In the genomic region with DNA sequence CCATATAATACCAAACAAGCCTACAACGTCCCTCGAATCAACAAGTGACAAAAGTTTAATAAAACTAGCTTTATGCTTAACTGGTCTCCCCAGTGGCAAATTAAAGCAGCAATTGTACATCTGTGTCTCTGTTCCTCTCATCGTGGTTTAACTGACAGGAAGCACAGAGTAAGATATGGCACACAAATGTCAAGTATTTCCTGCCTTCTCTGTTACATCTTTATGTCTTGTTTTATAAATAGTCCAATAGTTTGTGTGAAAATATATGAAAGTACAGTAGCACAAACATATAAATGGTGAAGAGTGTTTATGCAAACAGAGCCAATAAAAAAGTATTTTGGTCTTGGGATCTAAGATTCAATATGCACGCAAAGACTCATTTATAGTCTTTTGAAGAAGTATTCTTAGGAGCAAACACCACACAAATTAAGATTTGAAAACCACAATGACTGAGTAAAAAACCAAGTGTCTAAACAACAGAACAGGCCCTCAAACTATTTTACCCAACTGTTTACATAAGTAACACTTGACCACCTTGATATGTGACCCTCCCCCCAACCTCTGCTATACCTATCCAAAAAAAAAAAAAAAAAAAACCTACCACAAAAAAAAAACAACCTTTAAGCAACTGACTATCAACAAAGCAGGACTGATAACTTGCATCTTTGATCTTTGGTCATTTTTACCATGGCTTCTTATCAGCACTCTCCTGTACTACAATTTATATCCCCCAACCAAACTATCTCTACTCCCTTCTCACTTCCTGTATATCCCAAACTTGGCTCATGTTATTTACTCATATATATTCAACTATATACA, we compare ENCODE assay signal across 8 cellular contexts. TPM values are rescaled to one million over a fixed set of nuclear protein-coding genes. Genes with fewer than 3 reads are reported as not detected.
DNase-seq lines count a peak whose midpoint lies in the region; ATAC-seq and TF ChIP-seq lines count a peak whose summit lies in the region.

No MANE protein-coding gene starts in this region.

- no peak overlapping the region for H3K56ac ChIP-seq in H9 (ENCODE audit: insufficient read length, low read depth, low read length)

- ATAC-seq in GM18517 (IDR thresholded peaks at IDR 0.05; ENCODE audit: unreplicated experiment) (peak; percentile 55), HG02642 (IDR thresholded peaks at IDR 0.05; ENCODE audit: poor library complexity, unreplicated experiment) (peak; percentile 74)

- no peaks in the 10 kb centered on the region for H3K79me1 ChIP-seq in H9 (ENCODE audit: insufficient read depth, low read depth, low read length, poor library complexity, severe bottlenecking)

- H3K4me3 ChIP-seq in NB4 (ENCODE audit: low read depth, low read length) = peak overlapping the region; percentile 50

- H2AK5ac ChIP-seq in H9 (ENCODE audit: insufficient read length, low read length) = no peak overlapping the region

- H3K4me1 Mint-ChIP-seq in H9 = peaks cover 33 to 36% of the 10 kb centered on the region in 2 experiments

- WGBS in H9 (ENCODE audit: extremely low coverage, insufficient read length, low lambda C conversion rate) = no CpG with 5 or more reads among the region's 4 CpGs

- H4K5ac ChIP-seq in H9 (ENCODE audit: insufficient read length, low read depth, low read length) = no peak overlapping the region

- peaks cover 0 to 4% (median 0%) of the 10 kb centered on the region in 3 experiments; a peak in 1 of 7 replicates for H3K36me3 Mint-ChIP-seq in H9 (ENCODE audit: insufficient read depth in 1 of 3, low read depth in 3 of 3)

- no peaks in the 10 kb centered on the region for H3K9me3 ChIP-seq in H9 (ENCODE audit: control insufficient read depth, low read depth, low read length)

- TF ChIP-seq CTCF in NB4 (IDR thresholded peaks at IDR 0.05; ENCODE audit: low read depth, low read length) (no peak), H9 (conservative IDR thresholded peaks at IDR 0.05) (no peak)

- H3K27me3 Mint-ChIP-seq in H9 (ENCODE audit: low read depth) = no peaks in the 10 kb centered on the region

- no peak overlapping the region for H3K9ac ChIP-seq in H9 (ENCODE audit: extremely low read depth, insufficient read length, low read length)

- no peak overlapping the region for H2AFZ ChIP-seq in H9 (ENCODE audit: low read length)

- TF ChIP-seq POLR2A in NB4 (IDR thresholded peaks at IDR 0.05; ENCODE audit: extremely low read depth, insufficient read length) = peak; percentile 25

- no peak overlapping the region for H2BK5ac ChIP-seq in H9 (ENCODE audit: insufficient read length, low read length)

- H2BK20ac ChIP-seq in H9 (ENCODE audit: low read depth, low read length, poor library complexity, severe bottlenecking) = no peak overlapping the region

- no peak overlapping the region for H3K23ac ChIP-seq in H9 (ENCODE audit: insufficient read length, low read depth, low read length)

- no peaks in the 10 kb centered on the region for H3K79me2 ChIP-seq in H9 (ENCODE audit: insufficient read depth, low read length)

- no peak overlapping the region for H2BK15ac ChIP-seq in H9 (ENCODE audit: low read depth, low read length)

- H4K20me1 ChIP-seq in H9 (ENCODE audit: control insufficient read depth, insufficient read depth, insufficient read length) = no peaks in the 10 kb centered on the region

- H3K4ac ChIP-seq in H9 (ENCODE audit: low read depth, low read length) = no peak overlapping the region

- intact Hi-C loops in head of caudate nucleus (cut with DNase I) = no loop called here

- no peaks in the 10 kb centered on the region for H3K27me3 ChIP-seq in H9 (ENCODE audit: insufficient read depth, low read length)

- no peak overlapping the region for H2BK120ac ChIP-seq in H9 (ENCODE audit: low read depth, low read length, poor library complexity, severe bottlenecking)

- H4K8ac ChIP-seq in H9 (replicated peaks; ENCODE audit: insufficient read length, low read depth, low read length) = no peak overlapping the region

- no peak overlapping the region for H3K14ac ChIP-seq in H9 (ENCODE audit: insufficient read depth, low read length)

- H3K18ac ChIP-seq in H9 (ENCODE audit: insufficient read length, low read depth, low read length) = no peak overlapping the region

- H3K23me2 ChIP-seq in H9 (ENCODE audit: insufficient read length, low read depth, low read length, poor library complexity, severe bottlenecking) = no peaks in the 10 kb centered on the region

- no peak overlapping the region for H4K91ac ChIP-seq in H9 (ENCODE audit: insufficient read length, low read depth, low read length)

- H3K27ac ChIP-seq in H9 (ENCODE audit: insufficient read length, low read depth, low read length) = no peak overlapping the region

- DNase-seq in NB4 (ENCODE audit: low read depth) = peak; percentile 93
- peak; percentile 43 for DNase-seq in dermis blood vessel endothelial cell
- no peak for DNase-seq in mucosa of gallbladder (ENCODE audit: low spot score)
- no peak for DNase-seq in head of caudate nucleus
- no peak for DNase-seq in NCI-H69 (lab: John Stamatoyannopoulos, UW)
- DNase-seq in H9 = no peak

- H2BK12ac ChIP-seq in H9 (ENCODE audit: insufficient read length, low read depth, low read length) = no peak overlapping the region

- no peak overlapping the region; a peak in 1 of 7 replicates for H3K27ac Mint-ChIP-seq in H9

- no peak overlapping the region for H3K4me3 Mint-ChIP-seq in H9

- H3T11ph ChIP-seq in H9 (ENCODE audit: low read length) = no peak overlapping the region

- no peak overlapping the region for H3K4me2 ChIP-seq in H9 (ENCODE audit: insufficient read depth, insufficient read length, low read length)

- no peaks in the 10 kb centered on the region; the same call in 1 of the 2 replicates for H3K4me1 ChIP-seq in H9 (ENCODE audit: insufficient read depth, low read length)

- no peaks in the 10 kb centered on the region for H3K9me3 Mint-ChIP-seq in H9

RNA-seq across cellular contexts. Expression of gene ELF1, which starts 14.0 kb away (rescaled TPM):
- total RNA-seq in dermis blood vessel endothelial cell (95.5 and 124 TPM in 2 replicates), mucosa of gallbladder (121 TPM), H9 (2021) (14.8 and 15.5 TPM in 2 replicates)

RNA-seq across cellular contexts. Expression of gene WBP4, which starts 56.2 kb away (rescaled TPM):
- total RNA-seq in dermis blood vessel endothelial cell (9.1 and 9.5 TPM in 2 replicates), mucosa of gallbladder (9.5 TPM), H9 (2021) (7.1 and 7.2 TPM in 2 replicates)

Comparison
In these comparisons a context has a peak if more than half of its experiments do, and no peak if none do; other contexts are left out.
1. DNase-seq: peak in NB4 (single experiment) and dermis blood vessel endothelial cell (single experiment); none in mucosa of gallbladder (single experiment), head of caudate nucleus (0 of 42), NCI-H69 (single experiment) and H9 (single experiment).